8 cellular contexts compared by ENCODE assay signal in genomic region chr7:100119075-100119700, GRCh38. TPM values are rescaled to one million over a fixed set of nuclear protein-coding genes. Genes with fewer than 3 reads are reported as not detected.
DNase-seq lines count a peak whose midpoint lies in the region; ATAC-seq, FAIRE-seq and TF ChIP-seq lines count a peak whose summit lies in the region.

Gene CNPY4 (plus strand): TSS chr7:100119634. CDS start chr7:100119745, 111 bp downstream.
Gene TAF6 (minus strand): TSS chr7:100119358. CDS start chr7:100114209, 5,149 bp downstream.

- TF ChIP-seq RAD21 in neural cell (conservative IDR thresholded peaks at IDR 0.05), result no peak

- FAIRE-seq in H54 (lab: Jason Lieb, UNC), result no peak

- H3K27me3 Mint-ChIP-seq in stimulated activated naive CD8-positive, alpha-beta T cell treated with anti-CD3 and anti-CD28 coated beads, Interleukin-15, amount 100 ng/mL, for 72 hours, result no peaks in the 10 kb centered on the region

- H3K4me2 ChIP-seq in neural cell (ENCODE audit: low read length), result peak within 1 kb of the TSS; percentile 82

- H3K4me3 Mint-ChIP-seq in stimulated activated naive CD8-positive, alpha-beta T cell treated with anti-CD3 and anti-CD28 coated beads, Interleukin-15, amount 100 ng/mL, for 72 hours, result peak within 1 kb of the TSS; percentile 87 to 96

- TF ChIP-seq CTCF in fibroblast of the aortic adventitia (IDR thresholded peaks at IDR 0.05; ENCODE audit: insufficient read depth, low read length), result peak; percentile 0
- peak; percentile 45 for TF ChIP-seq CTCF in neural cell (IDR thresholded peaks at IDR 0.05; ENCODE audit: poor library complexity, severe bottlenecking)

- H3K9me3 ChIP-seq in MG63, result no peaks in the 10 kb centered on the region
- H3K9me3 ChIP-seq in neural cell (ENCODE audit: low read length), result no peaks in the 10 kb centered on the region

- H3K4me1 Mint-ChIP-seq in stimulated activated naive CD8-positive, alpha-beta T cell treated with anti-CD3 and anti-CD28 coated beads, Interleukin-15, amount 100 ng/mL, for 72 hours, result peaks cover 20% of the 10 kb centered on the region

- H3K9me2 ChIP-seq in neural cell (ENCODE audit: insufficient read depth, low read length), result no peaks in the 10 kb centered on the region

- no peaks in the 10 kb centered on the region for H4K20me1 ChIP-seq in neural cell (ENCODE audit: insufficient read depth)

- H3K9ac ChIP-seq in neural cell (ENCODE audit: low read length), result peak within 1 kb of the TSS; percentile 83

- TF ChIP-seq POLR2A in H54 (IDR thresholded peaks at IDR 0.05; ENCODE audit: low read depth, low read length), result peak; percentile 89

- peak; percentile 46 for TF ChIP-seq EP300 in neural cell (conservative IDR thresholded peaks at IDR 0.05; ENCODE audit: poor library complexity, severe bottlenecking)

- DNase-seq in ELR (ENCODE audit: low read depth), result peak; percentile 95
- peak; percentile 93 for DNase-seq in H54 (ENCODE audit: insufficient read length, low spot score)
- peak; percentile 86 for DNase-seq in MG63
- peak; percentile 87 to 89 for DNase-seq in SHP77 (lab: John Stamatoyannopoulos, UW)
- DNase-seq in activated effector memory CD4-positive, alpha-beta T cell treated with Interleukin-2 at 50 U/mL for 16 hours, result peak; percentile 90
- peak; percentile 98 for DNase-seq in fibroblast of the aortic adventitia (ENCODE audit: low read depth)
- DNase-seq in stimulated activated naive CD8-positive, alpha-beta T cell treated with anti-CD3 and anti-CD28 coated beads, Interleukin-15, amount 100 ng/mL, for 72 hours, result peak; percentile 93 to 94

- H3K27ac ChIP-seq in neural cell (ENCODE audit: low read length), result peak within 1 kb of the TSS; percentile 92

- H3K36me3 ChIP-seq in MG63, result no peaks in the 10 kb centered on the region
- peaks cover 8% of the 10 kb centered on the region for H3K36me3 ChIP-seq in neural cell (ENCODE audit: insufficient read depth, low read length)

- H3F3A ChIP-seq in neural cell (ENCODE audit: insufficient read depth, low read length, poor library complexity, severe bottlenecking), result peaks cover 3% of the 10 kb centered on the region

- peak within 1 kb of the TSS; percentile 100 for H3K27ac Mint-ChIP-seq in stimulated activated naive CD8-positive, alpha-beta T cell treated with anti-CD3 and anti-CD28 coated beads, Interleukin-15, amount 100 ng/mL, for 72 hours

- peak within 1 kb of the TSS; percentile 78 for H3K4me3 ChIP-seq in MG63
- peak within 1 kb of the TSS; percentile 78 for H3K4me3 ChIP-seq in fibroblast of the aortic adventitia (ENCODE audit: low read depth, low read length)
- peak within 1 kb of the TSS; percentile 88 for H3K4me3 ChIP-seq in neural cell (ENCODE audit: low read length)

- no peaks in the 10 kb centered on the region for H3K9me3 Mint-ChIP-seq in stimulated activated naive CD8-positive, alpha-beta T cell treated with anti-CD3 and anti-CD28 coated beads, Interleukin-15, amount 100 ng/mL, for 72 hours

- H3K27me3 ChIP-seq in MG63 (no peaks in the 10 kb centered on the region), neural cell (ENCODE audit: insufficient read depth, low read depth, low read length) (no peaks in the 10 kb centered on the region)

- H2AFZ ChIP-seq in neural cell (ENCODE audit: low read depth, low read length), result peak within 1 kb of the TSS; percentile 75

- peak; percentile 75 for ATAC-seq in stimulated activated naive CD8-positive, alpha-beta T cell treated with anti-CD3 and anti-CD28 coated beads, Interleukin-15, amount 100 ng/mL, for 72 hours

- H3K79me2 ChIP-seq in neural cell (replicated peaks; ENCODE audit: insufficient read depth, low read length), result peaks cover 4% of the 10 kb centered on the region

TF ChIP-seq in neural cell, 6 proteins besides CTCF, POLR2A, EP300 and RAD21:
- TF ChIP-seq POLR2AphosphoS5 (IDR thresholded peaks at IDR 0.05), result peak; percentile 77
- peak; percentile 99 for TF ChIP-seq REST (IDR thresholded peaks at IDR 0.05; ENCODE audit: borderline replicate concordance)
- peak; percentile 75 for TF ChIP-seq MXI1 (conservative IDR thresholded peaks at IDR 0.05; ENCODE audit: poor library complexity, severe bottlenecking)
- peak; percentile 100 for TF ChIP-seq TAF1 (IDR thresholded peaks at IDR 0.05; ENCODE audit: low read depth)
- TF ChIP-seq SMC3 (conservative IDR thresholded peaks at IDR 0.05; ENCODE audit: poor library complexity), result peak; percentile 34
- no peak for TF ChIP-seq EZH2 (IDR thresholded peaks at IDR 0.05; ENCODE audit: borderline replicate concordance, insufficient read depth, low read length, poor library complexity, severe bottlenecking)
TF ChIP-seq in neural cell: peak in this region for 5.

RNA-seq across cellular contexts. Expression of gene CNPY4, which starts in this region (rescaled TPM):
- 11.4 and 26.6 TPM in 2 replicates for total RNA-seq in MG63 (2014; rRNA removed; shearing (Covaris generic); ENCODE audit: low replicate concordance)
- 25.4 and 54.5 TPM in 2 replicates for total RNA-seq in fibroblast of the aortic adventitia (ENCODE audit: low replicate concordance)
- 35.8 and 42.1 TPM in 2 replicates for polyA plus RNA-seq in neural cell
- 24.1 and 24.9 TPM in 2 replicates for polyA minus RNA-seq in neural cell

RNA-seq across cellular contexts. Expression of gene TAF6, which starts in this region (rescaled TPM):
- total RNA-seq in MG63 (2014; rRNA removed; shearing (Covaris generic); ENCODE audit: low replicate concordance), result 10.8 and 30.6 TPM in 2 replicates
- 38.6 and 42.7 TPM in 2 replicates for total RNA-seq in fibroblast of the aortic adventitia (ENCODE audit: low replicate concordance)
- polyA plus RNA-seq in neural cell, result 23.4 and 40.3 TPM in 2 replicates
- 35.7 and 36.3 TPM in 2 replicates for polyA minus RNA-seq in neural cell

Comparison
In these comparisons a context has a peak if more than half of its experiments do, and no peak if none do; other contexts are left out.
1. Peak in every context shown above with its lines: DNase-seq, ATAC-seq, H3K4me3 ChIP-seq and H3K27ac ChIP-seq.